8 cellular contexts compared by ENCODE assay signal in the genomic region with DNA sequence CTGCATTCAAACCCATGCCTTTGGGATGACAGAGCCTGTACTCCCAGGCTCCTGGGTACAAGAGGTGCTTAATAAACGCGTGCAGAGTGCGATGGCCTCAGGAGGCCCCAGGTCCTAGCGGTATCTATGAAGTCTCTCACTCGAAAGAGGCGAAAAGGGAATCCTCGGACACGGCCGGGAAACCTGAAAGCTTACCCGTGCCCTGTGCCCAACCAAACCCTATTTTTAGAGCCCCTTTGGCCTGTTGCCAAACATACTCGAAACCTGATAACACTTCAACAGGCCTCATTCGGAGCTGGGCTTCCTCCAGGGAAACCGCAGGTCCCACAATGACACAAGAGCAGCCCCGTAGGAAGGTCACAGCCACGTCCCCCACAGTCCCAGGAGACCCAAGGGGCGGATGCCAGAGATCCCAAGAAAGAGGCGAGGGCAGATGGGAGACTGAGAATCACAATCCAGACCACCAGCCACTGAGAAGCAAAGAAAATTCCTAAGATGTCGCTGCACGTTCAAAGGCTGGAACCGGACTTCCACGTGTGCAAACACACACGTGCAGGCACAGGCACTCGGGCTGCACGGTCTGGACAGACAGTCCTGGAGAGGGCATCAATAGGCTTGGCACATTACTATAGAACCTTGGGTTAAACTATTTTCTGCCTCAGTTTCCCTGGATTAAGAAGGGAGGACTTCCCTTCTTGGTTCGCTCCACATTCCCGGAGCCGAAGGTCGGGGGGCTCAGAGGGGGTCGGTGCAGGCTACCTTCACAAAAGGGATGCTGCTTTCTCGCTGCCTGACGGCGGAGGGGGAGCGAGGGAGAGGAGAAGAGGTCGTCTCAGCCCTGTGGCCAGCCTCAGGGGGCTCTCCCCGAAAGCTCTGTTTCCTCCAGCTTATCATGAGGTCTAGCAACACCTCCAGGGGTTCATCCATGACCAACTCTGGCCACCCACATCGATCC. TPM values are rescaled to one million over a fixed set of nuclear protein-coding genes. Genes with fewer than 3 reads are reported as not detected.
DNase-seq lines count a peak whose midpoint lies in the region; ATAC-seq and TF ChIP-seq lines count a peak whose summit lies in the region.

No MANE protein-coding gene starts in this region.

- DNase-seq in NCI-H1436 (lab: John Stamatoyannopoulos, UW) (peak; percentile 59), NCI-H1436 treated with DMSO at 0.1 percent for 48 hours (lab: John Stamatoyannopoulos, UW) (no peak), NCI-H2107 treated with DMSO at 0.1 percent for 48 hours (lab: John Stamatoyannopoulos, UW; ENCODE audit: unreplicated experiment) (peak; percentile 74), mesothelial cell of epicardium (ENCODE audit: low spot score in 2 of 2, unreplicated experiment in 2 of 2) (no peak), midbrain (lab: John Stamatoyannopoulos, UW) (no peak), dedifferentiated amniotic fluid mesenchymal stem cell (ENCODE audit: extremely low spot score) (no peak)
- DNase-seq in activated effector memory CD4-positive, alpha-beta T cell treated with anti-CD3 and anti-CD28 coated beads, Interleukin-2, amount 50 U/mL, for 16 hours: peak; percentile 71

- H3K4me3 Mint-ChIP-seq in mesothelial cell of epicardium: no peak overlapping the region

- TF ChIP-seq CTCF in mesothelial cell of epicardium (IDR thresholded peaks at IDR 0.05; ENCODE audit: unreplicated experiment): no peak

- ATAC-seq in GM21360 (IDR thresholded peaks at IDR 0.05; ENCODE audit: unreplicated experiment): no peak

- peak overlapping the region; percentile 36 for H3K27ac Mint-ChIP-seq in mesothelial cell of epicardium

- H3K36me3 Mint-ChIP-seq in mesothelial cell of epicardium: peaks cover 2% of the 10 kb centered on the region

- H3K27me3 Mint-ChIP-seq in mesothelial cell of epicardium (ENCODE audit: low read depth): peaks cover 4% of the 10 kb centered on the region

- H3K4me1 Mint-ChIP-seq in mesothelial cell of epicardium: peaks cover 63% of the 10 kb centered on the region

- no peaks in the 10 kb centered on the region for H3K9me3 Mint-ChIP-seq in mesothelial cell of epicardium

RNA-seq across cellular contexts. Expression of a gene that starts 8.2 kb away (rescaled TPM):
- 14.2 to 15.2 TPM (median 14.7 TPM) in 3 replicates for total RNA-seq in mesothelial cell of epicardium

Comparison
In these comparisons a context has a peak if more than half of its experiments do, and no peak if none do; other contexts are left out.
1. DNase-seq: peak in NCI-H1436 (single experiment), NCI-H2107 treated with DMSO at 0.1 percent for 48 hours (single experiment) and activated effector memory CD4-positive, alpha-beta T cell treated with anti-CD3 and anti-CD28 coated beads, Interleukin-2, amount 50 U/mL, for 16 hours (single experiment); none in NCI-H1436 treated with DMSO at 0.1 percent for 48 hours (single experiment), mesothelial cell of epicardium (0 of 2), midbrain (single experiment) and dedifferentiated amniotic fluid mesenchymal stem cell (single experiment).